ENCODE assay signal across 19 cellular contexts in the genomic region with DNA sequence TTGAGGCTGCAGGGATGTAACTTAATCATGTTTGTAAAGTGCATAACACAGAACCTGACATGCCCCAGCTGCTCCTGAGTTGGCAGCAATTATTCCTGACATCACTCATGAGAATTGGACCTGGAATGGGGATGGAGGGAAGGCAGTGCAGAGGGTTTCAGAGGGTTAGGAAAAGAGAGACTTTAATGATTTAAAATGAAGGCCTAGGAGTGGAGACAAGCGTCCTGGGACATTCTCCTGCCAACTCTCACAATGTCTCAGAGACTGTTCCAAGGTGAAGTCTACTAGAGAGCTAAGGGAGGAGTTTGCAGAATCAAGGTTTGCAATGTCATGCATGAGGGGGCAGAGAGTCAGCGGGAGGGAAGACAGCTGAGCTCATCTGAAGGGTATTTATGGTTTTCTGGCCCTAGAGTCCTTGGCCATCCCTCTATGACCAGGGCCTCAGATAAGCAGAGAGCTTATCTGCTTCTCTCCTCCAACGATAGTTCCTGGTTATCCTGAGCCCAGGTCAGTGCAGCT. TPM values are rescaled to one million over a fixed set of nuclear protein-coding genes. Genes with fewer than 3 reads are reported as not detected.
A peak's percentile ranks its signal among the peaks of the same experiment; 100 is the strongest.
DNase-seq lines count a peak whose midpoint lies in the region; ATAC-seq and TF ChIP-seq lines count a peak whose summit lies in the region.
"Had no signal": no experiment of that assay in that cellular context is flagged by ENCODE, and none has a peak within 500 bp of the region (broad histone marks: within the 10 kb centered on the region; RNA-seq: fewer than 3 reads in every experiment).

No MANE protein-coding gene starts in this region.

- no peak overlapping the region for H3K4me3 ChIP-seq in epithelial cell of proximal tubule (ENCODE audit: low read depth, low read length)
- H3K4me3 ChIP-seq: sigmoid colon, tibial artery had no signal

- H3K27ac Mint-ChIP-seq in activated CD4-positive, alpha-beta T cell treated with anti-CD3 and anti-CD28 coated beads, Interleukin-2, amount 10 ng/mL, durations not matched to agents 24 days and 14 days: no peak overlapping the region
- H3K27ac Mint-ChIP-seq: effector memory CD8-positive, alpha-beta T cell; mesothelial cell of epicardium had no signal

- TF ChIP-seq CTCF in epithelial cell of proximal tubule (conservative IDR thresholded peaks at IDR 0.05; ENCODE audit: low read depth, low read length): no peak

- no peaks in the 10 kb centered on the region for H3K9me3 Mint-ChIP-seq in activated CD4-positive, alpha-beta T cell treated with anti-CD3 and anti-CD28 coated beads, Interleukin-2, amount 10 ng/mL, durations not matched to agents 24 days and 14 days
- H3K9me3 Mint-ChIP-seq: effector memory CD8-positive, alpha-beta T cell; mesothelial cell of epicardium had no signal

- intact Hi-C loops in activated CD4-positive, alpha-beta T cell treated with anti-CD3 and anti-CD28 coated beads, Interleukin-2, amount 10 ng/mL, durations not matched to agents 24 days and 14 days (cut with micrococcal nuclease): no loop called here

- H3K4me1 Mint-ChIP-seq in activated CD4-positive, alpha-beta T cell treated with anti-CD3 and anti-CD28 coated beads, Interleukin-2, amount 10 ng/mL, durations not matched to agents 24 days and 14 days: peaks cover 6% of the 10 kb centered on the region

- no peak for ATAC-seq in HG03439 (IDR thresholded peaks at IDR 0.05; ENCODE audit: unreplicated experiment)
- ATAC-seq: activated CD4-positive, CD25-positive, alpha-beta regulatory T cell treated with anti-CD3 and anti-CD28 coated beads, Interleukin-2, amount 50 U/mL, for 24 hours; effector memory CD8-positive, alpha-beta T cell had no signal

- DNase-seq in NCI-H510A treated with DMSO at 0.1 percent for 48 hours (lab: John Stamatoyannopoulos, UW) (peak; percentile 37), NCI-H510A (lab: John Stamatoyannopoulos, UW) (no peak), M059J (ENCODE audit: low read depth) (peak; percentile 56), epithelial cell of proximal tubule (ENCODE audit: low read depth) (peak; percentile 39), renal cortical epithelial cell (ENCODE audit: low read depth) (peak; percentile 62), DMS114 treated with DMSO at 0.1 percent for 48 hours (lab: John Stamatoyannopoulos, UW; ENCODE audit: unreplicated experiment) (no peak)
- DNase-seq in activated CD4-positive, alpha-beta T cell treated with anti-CD3 and anti-CD28 coated beads, Interleukin-2, amount 10 ng/mL, durations not matched to agents 24 days and 14 days: no peak
- DNase-seq: activated naive CD4-positive, alpha-beta T cell treated with Interleukin-2 at 50 U/mL for 16 hours; effector memory CD8-positive, alpha-beta T cell; NCI-H1105 treated with DMSO at 0.1 percent for 48 hours; sigmoid colon; stimulated activated CD4-positive, alpha-beta T cell treated with anti-CD3 and anti-CD28 coated beads, Interleukin-4, amount 100 ng/mL, for 1 hour; tibial artery had no signal

- H3K27me3 Mint-ChIP-seq in activated CD4-positive, alpha-beta T cell treated with anti-CD3 and anti-CD28 coated beads, Interleukin-2, amount 10 ng/mL, durations not matched to agents 24 days and 14 days: peaks cover 10% of the 10 kb centered on the region

- no peaks in the 10 kb centered on the region for H3K36me3 Mint-ChIP-seq in activated CD4-positive, alpha-beta T cell treated with anti-CD3 and anti-CD28 coated beads, Interleukin-2, amount 10 ng/mL, durations not matched to agents 24 days and 14 days (ENCODE audit: low read depth)
- H3K36me3 Mint-ChIP-seq: mesothelial cell of epicardium had no signal

- no peak overlapping the region for H3K4me3 Mint-ChIP-seq in activated CD4-positive, alpha-beta T cell treated with anti-CD3 and anti-CD28 coated beads, Interleukin-2, amount 10 ng/mL, durations not matched to agents 24 days and 14 days
- H3K4me3 Mint-ChIP-seq: effector memory CD8-positive, alpha-beta T cell; mesothelial cell of epicardium had no signal

RNA-seq across cellular contexts. Expression of gene GGTLC2, which starts 36.9 kb away (rescaled TPM):
- not detected in 2 replicates for total RNA-seq in M059J (2014; rRNA removed; shearing (Covaris generic))
- total RNA-seq in epithelial cell of proximal tubule: 0.80 TPM in 1 of 2 replicates, not detected in the other
- not detected in 2 replicates for total RNA-seq in renal cortical epithelial cell
- total RNA-seq in activated CD4-positive, alpha-beta T cell treated with anti-CD3 and anti-CD28 coated beads, Interleukin-2, amount 10 ng/mL, durations not matched to agents 24 days and 14 days: not detected in 2 replicates
- total RNA-seq: bronchial epithelial cell, frontal cortex, H1, mesothelial cell of epicardium, sigmoid colon had no signal

Comparison
In these comparisons a context has a peak if more than half of its experiments do, and no peak if none do; other contexts are left out.
1. DNase-seq: peak in NCI-H510A treated with DMSO at 0.1 percent for 48 hours (single experiment), M059J (single experiment), epithelial cell of proximal tubule (single experiment) and renal cortical epithelial cell (single experiment); none in NCI-H510A (single experiment), DMS114 treated with DMSO at 0.1 percent for 48 hours (single experiment) and activated CD4-positive, alpha-beta T cell treated with anti-CD3 and anti-CD28 coated beads, Interleukin-2, amount 10 ng/mL, durations not matched to agents 24 days and 14 days (single experiment).